Comparison of ENCODE assay signal across 11 cellular contexts in the genomic region with DNA sequence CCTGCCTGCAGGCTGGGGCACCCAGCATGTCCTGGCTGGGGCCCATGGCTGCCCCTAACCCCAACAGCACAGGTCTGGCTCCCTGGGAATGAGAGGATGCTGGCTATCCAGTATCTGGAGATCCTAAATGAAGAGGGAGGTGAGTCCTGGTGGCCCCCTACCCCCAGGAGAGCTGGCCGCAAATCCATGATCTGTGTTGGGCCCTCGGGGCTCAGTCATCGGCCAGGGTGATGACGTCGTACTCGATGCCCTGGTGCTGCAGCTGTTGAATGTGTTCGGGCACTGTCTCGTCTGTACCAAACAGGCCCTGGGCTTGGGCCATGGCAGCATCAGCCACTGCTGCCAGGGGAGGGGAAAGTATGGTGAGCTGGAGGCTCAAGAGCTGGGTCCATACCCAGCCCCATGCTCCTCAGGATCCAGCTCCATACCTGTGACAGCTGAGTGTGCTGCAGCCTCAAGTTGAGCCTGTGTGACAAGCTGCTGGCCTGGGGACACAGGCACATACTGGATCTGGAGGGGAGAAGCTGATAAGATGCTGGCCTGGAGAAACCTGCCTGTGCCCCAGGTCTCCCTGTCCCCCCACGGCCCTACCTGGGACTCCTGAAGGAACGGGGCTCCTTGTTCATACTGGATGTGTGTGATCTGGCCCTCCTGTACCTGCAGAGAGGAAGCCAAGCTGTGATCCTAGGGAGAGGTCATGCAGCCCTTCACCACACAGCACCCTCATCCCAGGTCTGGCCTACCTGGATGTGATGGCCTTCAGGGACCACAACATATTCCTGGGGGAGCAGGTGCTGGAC. TPM values are rescaled to one million over a fixed set of nuclear protein-coding genes. Genes with fewer than 3 reads are reported as not detected.
DNase-seq lines count a peak whose midpoint lies in the region; ATAC-seq and TF ChIP-seq lines count a peak whose summit lies in the region.
"Had no signal": no experiment of that assay in that cellular context is flagged by ENCODE, and none has a peak within 500 bp of the region (broad histone marks: within the 10 kb centered on the region; RNA-seq: fewer than 3 reads in every experiment).

No MANE protein-coding gene starts in this region.

- H3K9me3 ChIP-seq in cardiac muscle cell (ENCODE audit: low read depth) (no peaks in the 10 kb centered on the region), SJCRH30 (replicated peaks) (no peaks in the 10 kb centered on the region)

- H3K4me3 ChIP-seq in cardiac muscle cell (no peak overlapping the region), SJCRH30 (no peak overlapping the region)

- H3K27me3 ChIP-seq in cardiac muscle cell, result no peaks in the 10 kb centered on the region
- H3K27me3 ChIP-seq in SJCRH30, result no peaks in the 10 kb centered on the region
- H3K27me3 ChIP-seq: brain microvascular endothelial cell had no signal

- no peaks in the 10 kb centered on the region for H3K27me3 Mint-ChIP-seq in memory B cell

- H3K4me1 ChIP-seq in cardiac muscle cell (ENCODE audit: low read depth) (no peaks in the 10 kb centered on the region), SJCRH30 (peaks cover 20% of the 10 kb centered on the region)

- H3K27ac ChIP-seq in cardiac muscle cell, result peak overlapping the region; percentile 28
- peak overlapping the region; percentile 1; the same call in 1 of the 2 replicates for H3K27ac ChIP-seq in SJCRH30
- H3K27ac ChIP-seq: brain microvascular endothelial cell had no signal

- no peaks in the 10 kb centered on the region for H3K9me3 Mint-ChIP-seq in memory B cell

- no peak for TF ChIP-seq CTCF in cardiac muscle cell (IDR thresholded peaks at IDR 0.05; ENCODE audit: low read depth, low read length)

- ATAC-seq in memory B cell (ENCODE audit: low read depth), result no peak
- ATAC-seq in GM21528 (IDR thresholded peaks at IDR 0.05; ENCODE audit: low FRiP score, unreplicated experiment), result no peak
- no peak for ATAC-seq in GM19023 (IDR thresholded peaks at IDR 0.05; ENCODE audit: unreplicated experiment)
- no peak for ATAC-seq in GM18868 (IDR thresholded peaks at IDR 0.05; ENCODE audit: unreplicated experiment)

- H3K36me3 Mint-ChIP-seq in memory B cell, result peaks cover 27% of the 10 kb centered on the region

- H3K4me1 Mint-ChIP-seq in memory B cell, result peaks cover 13% of the 10 kb centered on the region

- H3K36me3 ChIP-seq in cardiac muscle cell, result peaks cover 58% of the 10 kb centered on the region
- H3K36me3 ChIP-seq in SJCRH30, result peaks cover 74% of the 10 kb centered on the region

- intact Hi-C loops in cardiac septum (cut with DNase I), result no loop called here

- peak overlapping the region; percentile 66 for H3K27ac Mint-ChIP-seq in memory B cell

- DNase-seq in cardiac muscle cell (ENCODE audit: low read depth in 1 of 2, low spot score in 1 of 2), result no peak
- DNase-seq in cardiac septum (ENCODE audit: low spot score), result no peak
- DNase-seq in SJCRH30, result peak; percentile 60 to 65
- no peak for DNase-seq in memory B cell (ENCODE audit: low spot score in 2 of 2)
- no peak for DNase-seq in UCSD-AML1 (lab: John Stamatoyannopoulos, UW; ENCODE audit: unreplicated experiment)
- DNase-seq: brain microvascular endothelial cell, KBM-7, NCI-H1694 treated with DMSO at 0.1 percent for 48 hours had no signal

- H3K4me3 Mint-ChIP-seq in memory B cell, result no peak overlapping the region

RNA-seq across cellular contexts. Expression of a gene that starts 14.5 kb away (rescaled TPM):
- total RNA-seq in cardiac muscle cell, result 26.8 and 41.2 TPM in 2 replicates
- 43.8 and 65.7 TPM in 2 replicates for polyA plus RNA-seq in cardiac muscle cell
- 30.2 TPM for total RNA-seq in cardiac septum
- total RNA-seq in SJCRH30 (2014; rRNA removed; shearing (Covaris generic)), result 20.6 and 21.7 TPM in 2 replicates

RNA-seq across cellular contexts. Expression of a gene that starts 23.1 kb away (rescaled TPM):
- 18.1 and 28.1 TPM in 2 replicates for total RNA-seq in cardiac muscle cell
- polyA plus RNA-seq in cardiac muscle cell, result 13.5 and 26.7 TPM in 2 replicates
- 8.5 TPM for total RNA-seq in cardiac septum
- total RNA-seq in SJCRH30 (2014; rRNA removed; shearing (Covaris generic)), result 12.5 and 14.2 TPM in 2 replicates

RNA-seq across cellular contexts. Expression of a gene that starts 37.0 kb away (rescaled TPM):
- 71.7 and 90.9 TPM in 2 replicates for total RNA-seq in cardiac muscle cell
- polyA plus RNA-seq in cardiac muscle cell, result 93.6 and 99.6 TPM in 2 replicates
- total RNA-seq in cardiac septum, result 37.1 TPM
- total RNA-seq in SJCRH30 (2014; rRNA removed; shearing (Covaris generic)), result 14.5 and 15.6 TPM in 2 replicates

RNA-seq across cellular contexts. Expression of a gene that starts 57.8 kb away (rescaled TPM):
- total RNA-seq in cardiac muscle cell, result 52.3 and 61.6 TPM in 2 replicates
- polyA plus RNA-seq in cardiac muscle cell, result 78.1 and 82.7 TPM in 2 replicates
- 111 TPM for total RNA-seq in cardiac septum
- total RNA-seq in SJCRH30 (2014; rRNA removed; shearing (Covaris generic)), result 85.2 and 91.4 TPM in 2 replicates

RNA-seq across cellular contexts. Expression of a gene that starts 57.9 kb away (rescaled TPM):
- total RNA-seq in cardiac muscle cell (77.8 and 81.3 TPM in 2 replicates), cardiac septum (7.6 TPM)
- polyA plus RNA-seq in cardiac muscle cell, result 64.5 and 78.2 TPM in 2 replicates
- 3.9 and 6.7 TPM in 2 replicates for total RNA-seq in SJCRH30 (2014; rRNA removed; shearing (Covaris generic))

Comparison
In these comparisons a context has a peak if more than half of its experiments do, and no peak if none do; other contexts are left out.
1. DNase-seq: peak in SJCRH30 (2 of 2); none in cardiac muscle cell (0 of 2), cardiac septum (single experiment), memory B cell (0 of 2) and UCSD-AML1 (single experiment).